15 cellular contexts compared by ENCODE assay signal in genomic region chr5:56791396-56791795, GRCh38.
DNase-seq lines count a peak whose midpoint lies in the region; ATAC-seq and TF ChIP-seq lines count a peak whose summit lies in the region.
"Had no signal": no experiment of that assay in that cellular context is flagged by ENCODE, and none has a peak within 500 bp of the region (broad histone marks: within the 10 kb centered on the region; RNA-seq: fewer than 3 reads in every experiment).

No MANE protein-coding gene starts in this region.

- CTCF ChIA-PET in HEK293T (lab: Yijun Ruan, JAX): no interaction called here

- POLR2A ChIA-PET in HEK293T (lab: Yijun Ruan, JAX): no interaction called here

- H3K27ac ChIP-seq in coronary artery: no peak overlapping the region
- H3K27ac ChIP-seq: Peyer's patch, VCaP had no signal

- ATAC-seq in GM18858 (IDR thresholded peaks at IDR 0.05; ENCODE audit: unreplicated experiment) (peak; percentile 95), GM21723 (IDR thresholded peaks at IDR 0.05; ENCODE audit: unreplicated experiment) (peak; percentile 93), HG03342 (IDR thresholded peaks at IDR 0.05; ENCODE audit: unreplicated experiment) (peak; percentile 64), HG03175 (IDR thresholded peaks at IDR 0.05; ENCODE audit: unreplicated experiment) (no peak)

- DNase-seq in GM06990 (ENCODE audit: extremely low read depth, insufficient read length): peak; percentile 13
- DNase-seq in HEK293T (ENCODE audit: extremely low spot score): no peak
- DNase-seq in coronary artery (ENCODE audit: low spot score): no peak
- no peak for DNase-seq in activated CD4-positive, alpha-beta T cell treated with anti-CD3 and anti-CD28 coated beads for 48 hours
- DNase-seq: COR-L47; effector CD4-positive, alpha-beta T cell; HFFc6; kidney; Peyer's patch; substantia nigra had no signal

- no peaks in the 10 kb centered on the region for H3K36me3 ChIP-seq in GM06990 (ENCODE audit: control insufficient read depth, insufficient read depth, low read length)
- H3K36me3 ChIP-seq: Peyer's patch had no signal

- H3K4me3 ChIP-seq in GM06990 (replicated peaks; ENCODE audit: low read depth, low read length) (no peak overlapping the region), coronary artery (no peak overlapping the region)
- H3K4me3 ChIP-seq: Peyer's patch had no signal

- H3K27me3 ChIP-seq in GM06990 (replicated peaks; ENCODE audit: control insufficient read depth, insufficient read depth, low read length): no peaks in the 10 kb centered on the region
- H3K27me3 ChIP-seq: Peyer's patch had no signal

- TF ChIP-seq CTCF in GM06990 (IDR thresholded peaks at IDR 0.05; ENCODE audit: insufficient read depth, low read length, poor library complexity, severe bottlenecking): no peak
- TF ChIP-seq CTCF in coronary artery (IDR thresholded peaks at IDR 0.05): no peak

TF ChIP-seq in HEK293T, 16 proteins besides CTCF, POLR2A, EP300 and RAD21:
- TF ChIP-seq HDGF (IDR thresholded peaks at IDR 0.05; ENCODE audit: borderline replicate concordance) (no peak), LEF1 (IDR thresholded peaks at IDR 0.05; ENCODE audit: borderline replicate concordance) (no peak), FOXK2 (IDR thresholded peaks at IDR 0.05) (no peak), BHLHE40 (IDR thresholded peaks at IDR 0.05; ENCODE audit: borderline replicate concordance) (no peak), PKNOX1 (IDR thresholded peaks at IDR 0.05) (no peak), ZNF384 (IDR thresholded peaks at IDR 0.05) (no peak), SUZ12 (IDR thresholded peaks at IDR 0.05) (no peak), L3MBTL2 (conservative IDR thresholded peaks at IDR 0.05) (no peak), CTBP1 (IDR thresholded peaks at IDR 0.05; ENCODE audit: borderline replicate concordance) (no peak), ELF4 (IDR thresholded peaks at IDR 0.05) (no peak), TARDBP (IDR thresholded peaks at IDR 0.05) (no peak), ARNT (IDR thresholded peaks at IDR 0.05) (no peak), SP1 (IDR thresholded peaks at IDR 0.05) (no peak), NFRKB (IDR thresholded peaks at IDR 0.05) (no peak), FOXM1 (IDR thresholded peaks at IDR 0.05; ENCODE audit: borderline replicate concordance) (no peak), FOXA1 (IDR thresholded peaks at IDR 0.05) (no peak)
TF ChIP-seq in HEK293T: peak in this region for 0.
